In genomic region chr7:46011059-46011458, GRCh38 we compare ENCODE assay signal across 18 cellular contexts.
DNase-seq lines count a peak whose midpoint lies in the region; ATAC-seq and TF ChIP-seq lines count a peak whose summit lies in the region.
"Had no signal": no experiment of that assay in that cellular context is flagged by ENCODE, and none has a peak within 500 bp of the region (broad histone marks: within the 10 kb centered on the region; RNA-seq: fewer than 3 reads in every experiment).

No MANE protein-coding gene starts in this region.

- POLR2A ChIA-PET in PC-9 (lab: Charles Lee; ENCODE audit: unreplicated experiment) = no interaction called here

- H3K9me3 ChIP-seq in PC-9 (ENCODE audit: insufficient read depth, low read depth) (0 out of 2 replicates have a peak, but pooled peaks cover 4% of the 10 kb centered on the region), esophagus muscularis mucosa (no peaks in the 10 kb centered on the region)
- H3K9me3 ChIP-seq: A549, BE2C had no signal

- H3K36me3 Mint-ChIP-seq in nephron progenitor cell (ENCODE audit: low read depth) = no peaks in the 10 kb centered on the region
- H3K36me3 Mint-ChIP-seq in activated CD8-positive, alpha-beta memory T cell treated with anti-CD3 and anti-CD28 coated beads, Interleukin-2, amount 10 ng/mL, durations not matched to agents 7 days and 5 days = no peaks in the 10 kb centered on the region

- TF ChIP-seq EP300 in esophagus muscularis mucosa (IDR thresholded peaks at IDR 0.05) = no peak

- intact Hi-C loops in PC-9 (cut with micrococcal nuclease; ENCODE audit: unreplicated experiment) (no loop called here), esophagus muscularis mucosa (cut with DNase I) (no loop called here)

- no peak for TF ChIP-seq CTCF in PC-9 (conservative IDR thresholded peaks at IDR 0.05)
- no peak for TF ChIP-seq CTCF in esophagus muscularis mucosa (IDR thresholded peaks at IDR 0.05)
- TF ChIP-seq CTCF in nephron progenitor cell (IDR thresholded peaks at IDR 0.05) = no peak

- BruUV-seq in PC-9 (replicated peaks; lab: Mats Ljungman, UMichigan) = no TSS peak

- no peaks in the 10 kb centered on the region; the same call in 1 of the 2 replicates for H3K9me2 ChIP-seq in PC-9 (ENCODE audit: insufficient read depth)

- CTCF ChIA-PET in PC-9 (lab: Charles Lee) = interaction anchor here (0.8 kb wide), 1 partner anchor 26 kb away, joined by 3 read pairs; no protein-coding TSS in a partner anchor
- CTCF ChIA-PET in activated CD8-positive, alpha-beta memory T cell treated with anti-CD3 and anti-CD28 coated beads, Interleukin-2, amount 10 ng/mL, durations not matched to agents 7 days and 5 days (lab: Charles Lee) = no interaction called here

- H3K27ac ChIP-seq in PC-9 = no peak overlapping the region
- no peak overlapping the region for H3K27ac ChIP-seq in esophagus muscularis mucosa (replicated peaks in 1 of 4)
- H3K27ac ChIP-seq: A549, C4-2B, GM23248 had no signal

- peaks cover 2% of the 10 kb centered on the region for H3K27me3 Mint-ChIP-seq in nephron progenitor cell (ENCODE audit: low read depth, poor library complexity)
- no peaks in the 10 kb centered on the region for H3K27me3 Mint-ChIP-seq in activated CD8-positive, alpha-beta memory T cell treated with anti-CD3 and anti-CD28 coated beads, Interleukin-2, amount 10 ng/mL, durations not matched to agents 7 days and 5 days

- TF ChIP-seq POLR2A in esophagus muscularis mucosa (IDR thresholded peaks at IDR 0.05; ENCODE audit: low read depth) = no peak

- H3F3A ChIP-seq in PC-9 (ENCODE audit: insufficient read depth, low read depth) = no peaks in the 10 kb centered on the region

- H3K9me3 Mint-ChIP-seq in nephron progenitor cell = no peaks in the 10 kb centered on the region
- H3K9me3 Mint-ChIP-seq in activated CD8-positive, alpha-beta memory T cell treated with anti-CD3 and anti-CD28 coated beads, Interleukin-2, amount 10 ng/mL, durations not matched to agents 7 days and 5 days (ENCODE audit: low read depth) = no peaks in the 10 kb centered on the region

- peaks cover 38% of the 10 kb centered on the region for H3K4me1 Mint-ChIP-seq in nephron progenitor cell
- no peaks in the 10 kb centered on the region for H3K4me1 Mint-ChIP-seq in activated CD8-positive, alpha-beta memory T cell treated with anti-CD3 and anti-CD28 coated beads, Interleukin-2, amount 10 ng/mL, durations not matched to agents 7 days and 5 days
- H3K4me1 Mint-ChIP-seq: CD4-positive, alpha-beta memory T cell; IgD-negative memory B cell had no signal

- DNase-seq in ELF-1 (ENCODE audit: low read depth, low spot score) (peak; percentile 48), PC-9 (no peak), esophagus muscularis mucosa (ENCODE audit: extremely low spot score) (peak; percentile 72), nephron progenitor cell (peak; percentile 28)
- no peak for DNase-seq in activated CD8-positive, alpha-beta memory T cell treated with anti-CD3 and anti-CD28 coated beads, Interleukin-2, amount 10 ng/mL, durations not matched to agents 7 days and 5 days
- DNase-seq: BE2C; CD4-positive, alpha-beta memory T cell; DMS153; DMS79 treated with DMSO at 0.1 percent for 48 hours; EL; GDM1; GM23248; H9 had no signal

- H3K4me1 ChIP-seq in PC-9 (replicated peaks; ENCODE audit: insufficient read depth) = no peaks in the 10 kb centered on the region
- peaks cover 0 to 5% (median 2%) of the 10 kb centered on the region in 4 donors for H3K4me1 ChIP-seq in esophagus muscularis mucosa
- H3K4me1 ChIP-seq: A549, BE2C had no signal

- no peaks in the 10 kb centered on the region for H4K20me1 ChIP-seq in PC-9 (ENCODE audit: insufficient read depth)

- H3K27me3 ChIP-seq in PC-9 (ENCODE audit: insufficient read depth, low read depth) = no peaks in the 10 kb centered on the region
- H3K27me3 ChIP-seq in esophagus muscularis mucosa = no peaks in the 10 kb centered on the region
- H3K27me3 ChIP-seq: BE2C had no signal

- no peaks in the 10 kb centered on the region for H3K79me2 ChIP-seq in PC-9 (ENCODE audit: low read depth)

- WGBS in esophagus muscularis mucosa = 84% methylated on average over 2 of the region's 2 CpGs

- no peak overlapping the region for H3K4me3 ChIP-seq in PC-9
- H3K4me3 ChIP-seq in esophagus muscularis mucosa = no peak overlapping the region
- H3K4me3 ChIP-seq: A549, GM23248 had no signal

- no peak overlapping the region for H3K27ac Mint-ChIP-seq in nephron progenitor cell
- no peak overlapping the region for H3K27ac Mint-ChIP-seq in activated CD8-positive, alpha-beta memory T cell treated with anti-CD3 and anti-CD28 coated beads, Interleukin-2, amount 10 ng/mL, durations not matched to agents 7 days and 5 days
- H3K27ac Mint-ChIP-seq: CD4-positive, alpha-beta memory T cell; H9; IgD-negative memory B cell had no signal

- H3K36me3 ChIP-seq in PC-9 (ENCODE audit: low read depth) (no peaks in the 10 kb centered on the region), esophagus muscularis mucosa (no peaks in the 10 kb centered on the region)
- H3K36me3 ChIP-seq: BE2C had no signal

- H3K4me2 ChIP-seq in PC-9 = no peak overlapping the region
- H3K4me2 ChIP-seq: A549 had no signal

- no peak for ATAC-seq in activated CD8-positive, alpha-beta memory T cell treated with anti-CD3 and anti-CD28 coated beads, Interleukin-2, amount 10 ng/mL, durations not matched to agents 7 days and 5 days
- ATAC-seq in GM18498 (IDR thresholded peaks at IDR 0.05; ENCODE audit: unreplicated experiment) (no peak), GM18511 (IDR thresholded peaks at IDR 0.05; ENCODE audit: unreplicated experiment) (no peak)
- ATAC-seq: A549 had no signal

- no peak overlapping the region for H3K4me3 Mint-ChIP-seq in nephron progenitor cell
- H3K4me3 Mint-ChIP-seq in activated CD8-positive, alpha-beta memory T cell treated with anti-CD3 and anti-CD28 coated beads, Interleukin-2, amount 10 ng/mL, durations not matched to agents 7 days and 5 days = no peak overlapping the region
- H3K4me3 Mint-ChIP-seq: CD4-positive, alpha-beta memory T cell; H9; IgD-negative memory B cell had no signal

- 0 out of 2 replicates have a peak overlapping the region, but pooled peaks have one; percentile 28 for H2AFZ ChIP-seq in PC-9
- H2AFZ ChIP-seq: GM23248 had no signal

Comparison
In these comparisons a context has a peak if more than half of its experiments do, and no peak if none do; other contexts are left out.
1. DNase-seq: peak in ELF-1 (single experiment), esophagus muscularis mucosa (single experiment) and nephron progenitor cell (single experiment); none in PC-9 (0 of 2) and activated CD8-positive, alpha-beta memory T cell treated with anti-CD3 and anti-CD28 coated beads, Interleukin-2, amount 10 ng/mL, durations not matched to agents 7 days and 5 days (single experiment).